16 cellular contexts compared by ENCODE assay signal in the genomic region with DNA sequence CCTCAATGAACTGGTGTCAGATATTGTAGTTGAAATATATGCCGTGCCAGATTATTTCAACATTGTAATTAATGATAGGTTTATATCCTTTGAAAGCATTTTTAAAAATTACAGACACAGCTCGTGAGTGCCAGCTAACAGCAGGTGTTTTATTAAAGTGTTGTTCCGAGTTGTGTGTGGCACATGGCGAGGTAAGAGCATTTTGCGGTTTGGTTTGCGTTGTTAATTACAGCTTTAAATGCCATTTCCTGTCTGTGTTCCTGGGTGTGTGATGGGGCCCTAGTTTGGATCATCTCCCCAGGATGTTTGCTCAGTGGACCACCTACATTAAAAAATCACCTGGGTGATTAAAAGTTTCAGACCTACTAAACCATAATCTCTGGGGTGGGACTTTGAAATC.
DNase-seq lines count a peak whose midpoint lies in the region; ATAC-seq and TF ChIP-seq lines count a peak whose summit lies in the region.
"Had no signal": no experiment of that assay in that cellular context is flagged by ENCODE, and none has a peak within 500 bp of the region (broad histone marks: within the 10 kb centered on the region; RNA-seq: fewer than 3 reads in every experiment).

No MANE protein-coding gene starts in this region.

- ATAC-seq in T-helper 17 cell: peak; percentile 26
- peak; percentile 12 for ATAC-seq in stimulated activated naive CD8-positive, alpha-beta T cell treated with anti-CD3 and anti-CD28 coated beads, Interleukin-15, Interleukin-2, amounts not matched to agents 100 U/mL and 50 U/mL, for 24 hours
- ATAC-seq in stimulated activated effector memory CD8-positive, alpha-beta T cell treated with anti-CD3 and anti-CD28 coated beads, Interleukin-12 subunit alpha, Interleukin-12 subunit beta, amount 100 ng/mL, for 72 hours: no peak
- ATAC-seq: activated naive CD4-positive, alpha-beta T cell treated with anti-CD3 and anti-CD28 coated beads, Interleukin-2, amount 50 U/mL, for 72 hours; body of pancreas; K562 had no signal

- H3K27ac Mint-ChIP-seq in activated naive CD4-positive, alpha-beta T cell treated with anti-CD3 and anti-CD28 coated beads, Interleukin-2, amount 50 U/mL, for 24 hours: peak overlapping the region; percentile 62
- H3K27ac Mint-ChIP-seq in T-helper 17 cell (peak overlapping the region; percentile 89), HFFc6 (no peak overlapping the region)
- H3K27ac Mint-ChIP-seq in stimulated activated effector memory CD8-positive, alpha-beta T cell treated with anti-CD3 and anti-CD28 coated beads, Interleukin-12 subunit alpha, Interleukin-12 subunit beta, amount 100 ng/mL, for 72 hours: no peak overlapping the region
- H3K27ac Mint-ChIP-seq: activated naive CD4-positive, alpha-beta T cell treated with anti-CD3 and anti-CD28 coated beads, Interleukin-2, amount 50 U/mL, for 72 hours had no signal

- H3K4me1 Mint-ChIP-seq in activated naive CD4-positive, alpha-beta T cell treated with anti-CD3 and anti-CD28 coated beads, Interleukin-2, amount 50 U/mL, for 24 hours: peaks cover 65% of the 10 kb centered on the region
- peaks cover 30% of the 10 kb centered on the region for H3K4me1 Mint-ChIP-seq in T-helper 17 cell
- peaks cover 53% of the 10 kb centered on the region for H3K4me1 Mint-ChIP-seq in stimulated activated effector memory CD8-positive, alpha-beta T cell treated with anti-CD3 and anti-CD28 coated beads, Interleukin-12 subunit alpha, Interleukin-12 subunit beta, amount 100 ng/mL, for 72 hours
- H3K4me1 Mint-ChIP-seq in HFFc6 (ENCODE audit: low read depth): peaks cover 6% of the 10 kb centered on the region

- no peaks in the 10 kb centered on the region for H3K9me3 ChIP-seq in T-helper 17 cell (ENCODE audit: control insufficient read depth, low read length, poor library complexity, severe bottlenecking)
- H3K9me3 ChIP-seq: body of pancreas, tibial artery had no signal

- DNase-seq in activated naive CD4-positive, alpha-beta T cell (lab: John Stamatoyannopoulos, UW): no peak
- DNase-seq in NCI-H2029 (lab: John Stamatoyannopoulos, UW): peak; percentile 54
- no peak for DNase-seq in T-helper 17 cell
- DNase-seq in stimulated activated naive CD8-positive, alpha-beta T cell treated with anti-CD3 and anti-CD28 coated beads, Interleukin-15, Interleukin-2, amounts not matched to agents 100 U/mL and 50 U/mL, for 24 hours: no peak
- DNase-seq in stimulated activated effector memory CD8-positive, alpha-beta T cell treated with anti-CD3 and anti-CD28 coated beads, Interleukin-12 subunit alpha, Interleukin-12 subunit beta, amount 100 ng/mL, for 72 hours (ENCODE audit: low spot score in 2 of 2): no peak
- no peak for DNase-seq in NCI-H187 treated with DMSO at 0.1 percent for 48 hours (lab: John Stamatoyannopoulos, UW)
- no peak for DNase-seq in HFFc6
- DNase-seq: activated T-cell treated with anti-CD3 and anti-CD28 coated beads for 4 hours; body of pancreas; NCI-H526; stimulated activated naive CD4-positive, alpha-beta T cell; tibial artery had no signal

- H3K9me3 Mint-ChIP-seq in activated naive CD4-positive, alpha-beta T cell treated with anti-CD3 and anti-CD28 coated beads, Interleukin-2, amount 50 U/mL, for 24 hours: no peaks in the 10 kb centered on the region
- H3K9me3 Mint-ChIP-seq in stimulated activated effector memory CD8-positive, alpha-beta T cell treated with anti-CD3 and anti-CD28 coated beads, Interleukin-12 subunit alpha, Interleukin-12 subunit beta, amount 100 ng/mL, for 72 hours: no peaks in the 10 kb centered on the region
- H3K9me3 Mint-ChIP-seq in HFFc6: no peaks in the 10 kb centered on the region
- H3K9me3 Mint-ChIP-seq: activated naive CD4-positive, alpha-beta T cell treated with anti-CD3 and anti-CD28 coated beads, Interleukin-2, amount 50 U/mL, for 72 hours; CD4-positive, alpha-beta memory T cell had no signal

- H3K4me3 Mint-ChIP-seq in activated naive CD4-positive, alpha-beta T cell treated with anti-CD3 and anti-CD28 coated beads, Interleukin-2, amount 50 U/mL, for 24 hours: no peak overlapping the region
- no peak overlapping the region for H3K4me3 Mint-ChIP-seq in T-helper 17 cell
- no peak overlapping the region for H3K4me3 Mint-ChIP-seq in stimulated activated effector memory CD8-positive, alpha-beta T cell treated with anti-CD3 and anti-CD28 coated beads, Interleukin-12 subunit alpha, Interleukin-12 subunit beta, amount 100 ng/mL, for 72 hours
- H3K4me3 Mint-ChIP-seq in HFFc6: no peak overlapping the region

- TF ChIP-seq CTCF in HFFc6 (IDR thresholded peaks at IDR 0.05): no peak

- H3K27me3 Mint-ChIP-seq in activated naive CD4-positive, alpha-beta T cell treated with anti-CD3 and anti-CD28 coated beads, Interleukin-2, amount 50 U/mL, for 24 hours: no peaks in the 10 kb centered on the region
- no peaks in the 10 kb centered on the region for H3K27me3 Mint-ChIP-seq in T-helper 17 cell
- peaks cover 6% of the 10 kb centered on the region for H3K27me3 Mint-ChIP-seq in HFFc6 (ENCODE audit: insufficient read depth)
- H3K27me3 Mint-ChIP-seq: CD4-positive, alpha-beta memory T cell had no signal

- H3K36me3 Mint-ChIP-seq in activated naive CD4-positive, alpha-beta T cell treated with anti-CD3 and anti-CD28 coated beads, Interleukin-2, amount 50 U/mL, for 24 hours: peaks cover 5% of the 10 kb centered on the region
- H3K36me3 Mint-ChIP-seq in T-helper 17 cell (ENCODE audit: low read depth) (no peaks in the 10 kb centered on the region), HFFc6 (ENCODE audit: low read depth) (peaks cover 29% of the 10 kb centered on the region)
- H3K36me3 Mint-ChIP-seq in stimulated activated effector memory CD8-positive, alpha-beta T cell treated with anti-CD3 and anti-CD28 coated beads, Interleukin-12 subunit alpha, Interleukin-12 subunit beta, amount 100 ng/mL, for 72 hours: peaks cover 23% of the 10 kb centered on the region

Comparison
In these comparisons a context has a peak if more than half of its experiments do, and no peak if none do; other contexts are left out.
1. H3K27ac Mint-ChIP-seq: peak in activated naive CD4-positive, alpha-beta T cell treated with anti-CD3 and anti-CD28 coated beads, Interleukin-2, amount 50 U/mL, for 24 hours (single experiment) and T-helper 17 cell (single experiment); none in stimulated activated effector memory CD8-positive, alpha-beta T cell treated with anti-CD3 and anti-CD28 coated beads, Interleukin-12 subunit alpha, Interleukin-12 subunit beta, amount 100 ng/mL, for 72 hours (single experiment) and HFFc6 (single experiment).